Comparison of ENCODE assay signal across 6 cellular contexts in the genomic region with DNA sequence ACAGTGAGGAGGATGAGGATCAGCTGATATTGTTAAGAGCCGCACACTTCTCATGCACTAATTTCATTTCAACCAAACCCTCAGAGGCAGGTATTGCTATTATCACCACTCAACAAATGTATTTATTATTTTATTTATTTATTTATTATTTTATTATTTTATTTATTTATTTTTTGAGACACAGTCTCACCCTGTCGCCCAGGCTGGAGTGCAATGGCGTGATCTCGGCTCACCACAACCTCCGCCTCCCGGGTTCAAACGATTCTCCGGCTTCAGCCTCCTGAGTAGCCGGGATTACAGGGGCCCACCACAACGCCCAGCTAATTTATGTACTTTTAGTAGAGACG. TPM values are rescaled to one million over a fixed set of nuclear protein-coding genes. Genes with fewer than 3 reads are reported as not detected.
A peak's percentile ranks its signal among the peaks of the same experiment; 100 is the strongest.
DNase-seq lines count a peak whose midpoint lies in the region; ATAC-seq, FAIRE-seq and TF ChIP-seq lines count a peak whose summit lies in the region.
"Not testable (repeated sequence)": the region's sequence is repeated elsewhere in the genome, so short reads cannot be mapped to it uniquely, and the experiment has no call there.

No MANE protein-coding gene starts in this region.

- not testable (repeated sequence) for H3K36me3 Mint-ChIP-seq in nephron (ENCODE audit: low read depth)

- H3K9ac ChIP-seq in SK-N-MC (ENCODE audit: insufficient read length) (peak overlapping the region; percentile 48), K562 (ENCODE audit: insufficient read depth in 1 of 2, low read depth in 2 of 2, low read length in 2 of 2) (peak overlapping the region; percentile 39 to 41; a peak in 2 of 4 replicates)

- WGBS in K562 (ENCODE audit: insufficient coverage, low coverage, missing lambda C conversion rate) = 58% methylated on average over 11 of the region's 11 CpGs
- WGBS in heart left ventricle, 4 donors = 66 to 75% (median 67%) methylated on average over 11 of the region's 11 CpGs
- 38 to 43% methylated on average over 11 of the region's 11 CpGs for WGBS in tibial nerve, 2 donors

- FAIRE-seq in K562 (lab: Jason Lieb, UNC) = not testable (repeated sequence)

- not testable (repeated sequence) for DNase-seq in SK-N-MC (ENCODE audit: low read depth, low spot score); K562 (ENCODE audit: extremely low read depth in 1 of 4, low spot score in 3 of 4); heart left ventricle; tibial nerve (ENCODE audit: low spot score in 2 of 2)

- not testable (repeated sequence) for H3K27me3 Mint-ChIP-seq in nephron (ENCODE audit: low read depth)

- intact Hi-C loops in K562 (cut with micrococcal nuclease) = not testable (repeated sequence)
- intact Hi-C loops in heart left ventricle (cut with DNase I) = loop anchor here in 3 of 10 donors (5.0 kb wide), 3 partner anchors 35 to 75 kb away; no protein-coding TSS in a partner anchor

- CTCF ChIA-PET in K562 (lab: Yijun Ruan, JAX; ENCODE audit: low intra/inter-chr PET ratio) = not testable (repeated sequence)

- H3K27ac Mint-ChIP-seq in nephron = peak overlapping the region; percentile 63 to 93 (median 83)

- in situ Hi-C loops in K562 (cut with MboI) = not testable (repeated sequence)

- H3K4me1 Mint-ChIP-seq in nephron = peaks cover 37% of the 10 kb centered on the region

- not testable (repeated sequence) for H3K27ac ChIP-seq in SK-N-MC
- H3K27ac ChIP-seq in K562 (ENCODE audit: extremely low read depth, low read depth, low read length) (peak overlapping the region; percentile 71), heart left ventricle (peak overlapping the region in 11 of 12 donors; percentile 91 to 99 (median 96)), tibial nerve (peak overlapping the region; percentile 80 to 97 (median 93))

- ATAC-seq in GM18502 (IDR thresholded peaks at IDR 0.05; ENCODE audit: poor library complexity, unreplicated experiment) = peak; percentile 2
- ATAC-seq in K562, heart left ventricle: not testable (repeated sequence)

- not testable (repeated sequence) for TF ChIP-seq EP300 in K562 (IDR thresholded peaks at IDR 0.05; ENCODE audit: low read length); tibial nerve (IDR thresholded peaks at IDR 0.05)

- peaks cover 23% of the 10 kb centered on the region for H3K79me2 ChIP-seq in K562 (ENCODE audit: control insufficient read depth, insufficient read depth, low read length)

- peak overlapping the region; percentile 88 for H3K4me3 ChIP-seq in SK-N-MC
- peak overlapping the region; percentile 52; the same call in 1 of the 2 replicates for H3K4me3 ChIP-seq in K562
- peak overlapping the region; percentile 52 to 92 (median 71) for H3K4me3 ChIP-seq in heart left ventricle
- peak overlapping the region; percentile 46 to 77 (median 64) for H3K4me3 ChIP-seq in tibial nerve

- not testable (repeated sequence) for H3K9me3 ChIP-seq in SK-N-MC (ENCODE audit: low read depth, low read length); K562 (replicated peaks; ENCODE audit: control insufficient read depth, insufficient read depth, low read depth, low read length); heart left ventricle; tibial nerve

- H3K9me1 ChIP-seq in K562 (ENCODE audit: control insufficient read depth, insufficient read depth, low read length) = not testable (repeated sequence)

- not testable (repeated sequence) for H4K20me1 ChIP-seq in K562 (replicated peaks; ENCODE audit: control insufficient read depth, insufficient read depth, low read length)

- BruUV-seq in K562 (replicated peaks; lab: Mats Ljungman, UMichigan) = not testable (repeated sequence)

- TF ChIP-seq POLR2A in K562 (conservative IDR thresholded peaks at IDR 0.05); heart left ventricle (IDR thresholded peaks at IDR 0.05); tibial nerve (IDR thresholded peaks at IDR 0.05): not testable (repeated sequence)

- POLR2A ChIA-PET in K562 (lab: Yijun Ruan, JAX) = interaction anchor here (1.0 kb wide), 2 partner anchors 10 to 36 kb away, joined by 3 read pairs; no protein-coding TSS in a partner anchor

- peak overlapping the region; percentile 81 for H2AFZ ChIP-seq in K562 (ENCODE audit: low read depth, low read length)

- H3K4me2 ChIP-seq in K562 (ENCODE audit: insufficient read depth, low read length) = peak overlapping the region; percentile 79

- not testable (repeated sequence) for H3K9me3 Mint-ChIP-seq in nephron

- H3K27me3 ChIP-seq in K562 (ENCODE audit: control insufficient read depth in 2 of 2, insufficient read depth in 2 of 2, low read length in 2 of 2); heart left ventricle; tibial nerve: not testable (repeated sequence)

- TF ChIP-seq RAD21 in K562 (CRISPR knock-in tag; conservative IDR thresholded peaks at IDR 0.05 in 1 of 2, IDR thresholded peaks at IDR 0.05 in 1 of 2) = not testable (repeated sequence)

- H3K36me3 ChIP-seq in SK-N-MC (ENCODE audit: insufficient read depth, low read length); K562 (ENCODE audit: control insufficient read depth, insufficient read depth, low read length): not testable (repeated sequence)
- H3K36me3 ChIP-seq in heart left ventricle = peaks cover 0 to 34% (median 28%) of the 10 kb centered on the region in 9 donors
- H3K36me3 ChIP-seq in tibial nerve = peaks cover 0 to 24% (median 0%) of the 10 kb centered on the region in 3 donors

- not testable (repeated sequence) for TF ChIP-seq CTCF in K562 (IDR thresholded peaks at IDR 0.05 in 2 of 3, conservative IDR thresholded peaks at IDR 0.05 in 1 of 3; ENCODE audit: insufficient read depth in 2 of 3, low read depth in 1 of 3, low read length in 3 of 3); heart left ventricle (IDR thresholded peaks at IDR 0.05); nephron (IDR thresholded peaks at IDR 0.05; ENCODE audit: unreplicated experiment in 3 of 3); tibial nerve (IDR thresholded peaks at IDR 0.05)

- peak overlapping the region; percentile 76 to 91 (median 91) for H3K4me3 Mint-ChIP-seq in nephron

- H3K4me1 ChIP-seq in K562 (replicated peaks in 1 of 2; ENCODE audit: control insufficient read depth in 2 of 2, insufficient read depth in 2 of 2, low read length in 2 of 2) = peaks cover 9 to 70% of the 10 kb centered on the region in 2 experiments; a peak in 4 of 5 replicates
- H3K4me1 ChIP-seq in heart left ventricle = peaks cover 3 to 68% (median 39%) of the 10 kb centered on the region in 12 donors
- peaks cover 7 to 85% (median 45%) of the 10 kb centered on the region in 4 donors for H3K4me1 ChIP-seq in tibial nerve

RNA-seq across cellular contexts. Expression of gene LGALS1, which starts 2.2 kb away (rescaled TPM):
- total RNA-seq in K562 (2011; cell fraction: chromatin; rRNA removed; ENCODE audit: low replicate concordance) = 14.2 and 41.4 TPM in 2 replicates
- 152 and 183 TPM in 2 replicates for total RNA-seq in K562 (2011; cell fraction: nucleolus; rRNA removed)
- total RNA-seq in K562 (2011; cell fraction: nucleoplasm; rRNA removed) = 99.6 and 131 TPM in 2 replicates
- total RNA-seq in K562 (2014; rRNA removed) (373 and 487 TPM in 2 replicates), K562 (2014; rRNA removed; fragmentation: Illumina TruSeq; extraction: Trizol) (94.3 and 160 TPM in 2 replicates), K562 (2015; rRNA removed; fragmentation: Illumina TruSeq; extraction: Trizol) (455 and 466 TPM in 2 replicates), K562 (2021) (330 and 373 TPM in 2 replicates), heart left ventricle (1,000 to 10,000 TPM in 3 of 9 donors, 100 to 1,000 TPM in 6; 722 to 2,034 (median 903) TPM), tibial nerve (1,000 to 10,000 TPM; 1,362 to 3,592 (median 2,463) TPM)
- polyA plus RNA-seq in K562 (2011; rRNA removed) (800 and 995 TPM in 2 replicates), K562 (2014; fragmentation: Illumina TruSeq; extraction: Trizol) (189 and 298 TPM in 2 replicates), K562 (2014; fragmentation: Nextera tagmentation; extraction: Ambion mirVana) (100 to 1,000 TPM; 240 to 301 TPM), K562 (2014; rRNA removed) (474 and 680 TPM in 2 replicates), heart left ventricle (1,000 to 10,000 TPM; 1,230 to 2,204 TPM)
- polyA plus RNA-seq in K562 (2011; cell fraction: cytosol; rRNA removed) = 1,618 and 2,500 TPM in 2 replicates
- polyA plus RNA-seq in K562 (2011; cell fraction: nucleus; rRNA removed) = 492 and 635 TPM in 2 replicates
- 1,292 and 1,616 TPM in 2 replicates for polyA plus RNA-seq in K562 (2012)
- 187 and 354 TPM in 2 replicates for polyA minus RNA-seq in K562 (2011; rRNA and poly(A)+ RNA removed)
- 194 and 200 TPM in 2 replicates for polyA minus RNA-seq in K562 (2011; cell fraction: cytosol; rRNA and poly(A)+ RNA removed)
- polyA minus RNA-seq in K562 (2011; cell fraction: nucleus; rRNA and poly(A)+ RNA removed) = 64.1 and 86.9 TPM in 2 replicates

RNA-seq across cellular contexts. Expression of gene NOL12, which starts 8.5 kb away (rescaled TPM):
- 24.1 and 61.4 TPM in 2 replicates for total RNA-seq in K562 (2011; cell fraction: chromatin; rRNA removed; ENCODE audit: low replicate concordance)
- 43.3 and 44.0 TPM in 2 replicates for total RNA-seq in K562 (2011; cell fraction: nucleolus; rRNA removed)
- 30.8 and 31.2 TPM in 2 replicates for total RNA-seq in K562 (2011; cell fraction: nucleoplasm; rRNA removed)
- total RNA-seq in K562 (2014; rRNA removed) (40.9 and 42.2 TPM in 2 replicates), K562 (2014; rRNA removed; fragmentation: Illumina TruSeq; extraction: Trizol) (8.4 and 13.9 TPM in 2 replicates), K562 (2015; rRNA removed; fragmentation: Illumina TruSeq; extraction: Trizol) (29.1 and 33.7 TPM in 2 replicates), K562 (2021) (26.8 and 28.5 TPM in 2 replicates), heart left ventricle (10 to 100 TPM in 8 of 9 donors, 1 to 10 TPM in 1; 8.0 to 16.3 (median 13.8) TPM), tibial nerve (10 to 100 TPM; 24.1 to 39.5 (median 31.2) TPM)
- polyA plus RNA-seq in K562 (2011; rRNA removed) (17.2 and 19.8 TPM in 2 replicates), K562 (2014; fragmentation: Illumina TruSeq; extraction: Trizol) (33.6 and 34.3 TPM in 2 replicates), K562 (2014; fragmentation: Nextera tagmentation; extraction: Ambion mirVana) (10 to 100 TPM in 1 of 2 experiments, 1 to 10 TPM in 1; 2.8 to 10.5 TPM), K562 (2014; rRNA removed) (40.8 and 41.4 TPM in 2 replicates), heart left ventricle (10 to 100 TPM; 16.8 to 29.2 TPM)
- 19.6 and 24.7 TPM in 2 replicates for polyA plus RNA-seq in K562 (2011; cell fraction: cytosol; rRNA removed)
- 38.3 and 48.3 TPM in 2 replicates for polyA plus RNA-seq in K562 (2011; cell fraction: nucleus; rRNA removed)
- polyA plus RNA-seq in K562 (2012) = 25.1 and 27.1 TPM in 2 replicates
- 7.3 and 8.8 TPM in 2 replicates for polyA minus RNA-seq in K562 (2011; rRNA and poly(A)+ RNA removed)
- polyA minus RNA-seq in K562 (2011; cell fraction: cytosol; rRNA and poly(A)+ RNA removed) = 8.7 and 12.7 TPM in 2 replicates
- 7.2 and 10.0 TPM in 2 replicates for polyA minus RNA-seq in K562 (2011; cell fraction: nucleus; rRNA and poly(A)+ RNA removed)

RNA-seq across cellular contexts. Expression of gene PDXP, which starts 19.1 kb away (rescaled TPM):
- total RNA-seq in K562 (2011; cell fraction: chromatin; rRNA removed; ENCODE audit: low replicate concordance) = 8.1 and 23.1 TPM in 2 replicates
- 20.8 and 21.3 TPM in 2 replicates for total RNA-seq in K562 (2011; cell fraction: nucleolus; rRNA removed)
- total RNA-seq in K562 (2011; cell fraction: nucleoplasm; rRNA removed) = 19.4 and 21.3 TPM in 2 replicates
- total RNA-seq in K562 (2014; rRNA removed) (38.8 and 55.8 TPM in 2 replicates), K562 (2014; rRNA removed; fragmentation: Illumina TruSeq; extraction: Trizol) (27.6 and 29.0 TPM in 2 replicates), K562 (2015; rRNA removed; fragmentation: Illumina TruSeq; extraction: Trizol) (30.9 and 32.5 TPM in 2 replicates), K562 (2021) (47.5 and 50.0 TPM in 2 replicates), heart left ventricle (10 to 100 TPM; 15.2 to 33.1 (median 25.9) TPM), tibial nerve (10 to 100 TPM; 14.7 to 19.7 (median 16.2) TPM)
- polyA plus RNA-seq in K562 (2011; rRNA removed) (42.8 and 51.4 TPM in 2 replicates), K562 (2014; fragmentation: Illumina TruSeq; extraction: Trizol) (54.2 and 62.3 TPM in 2 replicates), K562 (2014; fragmentation: Nextera tagmentation; extraction: Ambion mirVana) (10 to 100 TPM in 1 of 2 experiments, 1 to 10 TPM in 1; 7.9 to 11.8 TPM), K562 (2014; rRNA removed) (45.7 and 47.8 TPM in 2 replicates), heart left ventricle (10 to 100 TPM; 12.8 to 36.4 TPM)
- polyA plus RNA-seq in K562 (2011; cell fraction: cytosol; rRNA removed) = 73.7 and 106 TPM in 2 replicates
- polyA plus RNA-seq in K562 (2011; cell fraction: nucleus; rRNA removed) = 34.8 and 35.2 TPM in 2 replicates
- polyA plus RNA-seq in K562 (2012) = 25.7 and 42.5 TPM in 2 replicates
- 21.5 and 27.1 TPM in 2 replicates for polyA minus RNA-seq in K562 (2011; rRNA and poly(A)+ RNA removed)
- polyA minus RNA-seq in K562 (2011; cell fraction: cytosol; rRNA and poly(A)+ RNA removed) = 30.1 and 30.4 TPM in 2 replicates
- polyA minus RNA-seq in K562 (2011; cell fraction: nucleus; rRNA and poly(A)+ RNA removed) = 8.6 and 12.3 TPM in 2 replicates

RNA-seq across cellular contexts. Expression of gene TRIOBP, which starts 19.2 kb away (rescaled TPM):
- 9.1 and 30.1 TPM in 2 replicates for total RNA-seq in K562 (2011; cell fraction: chromatin; rRNA removed; ENCODE audit: low replicate concordance)
- 16.3 and 16.6 TPM in 2 replicates for total RNA-seq in K562 (2011; cell fraction: nucleolus; rRNA removed)
- total RNA-seq in K562 (2011; cell fraction: nucleoplasm; rRNA removed) = 9.3 and 13.8 TPM in 2 replicates
- total RNA-seq in K562 (2014; rRNA removed) (9.4 and 11.9 TPM in 2 replicates), K562 (2014; rRNA removed; fragmentation: Illumina TruSeq; extraction: Trizol) (2.9 and 3.3 TPM in 2 replicates), K562 (2015; rRNA removed; fragmentation: Illumina TruSeq; extraction: Trizol) (4.0 and 4.6 TPM in 2 replicates), K562 (2021) (9.9 and 11.0 TPM in 2 replicates), heart left ventricle (100 to 1,000 TPM in 4 of 9 donors, 10 to 100 TPM in 5; 67.9 to 147 (median 94.7) TPM), tibial nerve (100 to 1,000 TPM; 140 to 160 (median 151) TPM)
- polyA plus RNA-seq in K562 (2011; rRNA removed) (6.7 and 9.9 TPM in 2 replicates), K562 (2014; fragmentation: Illumina TruSeq; extraction: Trizol) (5.5 and 6.6 TPM in 2 replicates), K562 (2014; fragmentation: Nextera tagmentation; extraction: Ambion mirVana) (under 1 TPM; 0.24 TPM), K562 (2014; rRNA removed) (13.2 and 13.8 TPM in 2 replicates), heart left ventricle (100 to 1,000 TPM in 1 of 2 donors, 10 to 100 TPM in 1; 54.9 to 119 TPM)
- polyA plus RNA-seq in K562 (2011; cell fraction: cytosol; rRNA removed) = 6.9 and 10.9 TPM in 2 replicates
- 18.4 and 22.5 TPM in 2 replicates for polyA plus RNA-seq in K562 (2011; cell fraction: nucleus; rRNA removed)
- polyA plus RNA-seq in K562 (2012) = 6.7 and 16.8 TPM in 2 replicates
- polyA minus RNA-seq in K562 (2011; rRNA and poly(A)+ RNA removed) = 7.9 and 10.8 TPM in 2 replicates
- polyA minus RNA-seq in K562 (2011; cell fraction: cytosol; rRNA and poly(A)+ RNA removed) = 3.1 and 3.9 TPM in 2 replicates
- polyA minus RNA-seq in K562 (2011; cell fraction: nucleus; rRNA and poly(A)+ RNA removed) = 5.8 and 8.2 TPM in 2 replicates

RNA-seq across cellular contexts. Expression of gene SH3BP1, which starts 38.1 kb away (rescaled TPM):
- 27.4 and 84.8 TPM in 2 replicates for total RNA-seq in K562 (2011; cell fraction: chromatin; rRNA removed; ENCODE audit: low replicate concordance)
- 40.0 and 41.0 TPM in 2 replicates for total RNA-seq in K562 (2011; cell fraction: nucleolus; rRNA removed)
- 21.5 and 25.7 TPM in 2 replicates for total RNA-seq in K562 (2011; cell fraction: nucleoplasm; rRNA removed)
- 18.6 and 21.2 TPM in 2 replicates for total RNA-seq in K562 (2014; rRNA removed)
- 7.4 and 9.7 TPM in 2 replicates for total RNA-seq in K562 (2014; rRNA removed; fragmentation: Illumina TruSeq; extraction: Trizol)
- total RNA-seq in K562 (2015; rRNA removed; fragmentation: Illumina TruSeq; extraction: Trizol) = 9.3 and 9.4 TPM in 2 replicates
- total RNA-seq in K562 (2021) = 29.9 and 36.2 TPM in 2 replicates
- polyA plus RNA-seq in K562 (2011; rRNA removed) = 11.5 and 14.9 TPM in 2 replicates
- polyA plus RNA-seq in K562 (2011; cell fraction: cytosol; rRNA removed) = 10.1 and 21.2 TPM in 2 replicates
- polyA plus RNA-seq in K562 (2011; cell fraction: nucleus; rRNA removed) = 23.7 and 33.6 TPM in 2 replicates
- 34.0 and 58.5 TPM in 2 replicates for polyA plus RNA-seq in K562 (2012)
- polyA plus RNA-seq in K562 (2014; fragmentation: Illumina TruSeq; extraction: Trizol) = 32.1 and 36.0 TPM in 2 replicates
- polyA plus RNA-seq in K562 (2014; fragmentation: Nextera tagmentation; extraction: Ambion mirVana) = under 1 TPM; 0.10 to 0.17 TPM
- 8.7 and 10.4 TPM in 2 replicates for polyA plus RNA-seq in K562 (2014; rRNA removed)
- 16.7 and 17.5 TPM in 2 replicates for polyA minus RNA-seq in K562 (2011; rRNA and poly(A)+ RNA removed)
- polyA minus RNA-seq in K562 (2011; cell fraction: cytosol; rRNA and poly(A)+ RNA removed) = 12.7 and 19.9 TPM in 2 replicates
- polyA minus RNA-seq in K562 (2011; cell fraction: nucleus; rRNA and poly(A)+ RNA removed) = 13.7 and 15.5 TPM in 2 replicates
- 10 to 100 TPM in 1 of 9 donors, 1 to 10 TPM in 6, under 1 TPM in 2; 0.44 to 19.7 (median 2.0) TPM for total RNA-seq in heart left ventricle
- 1 to 10 TPM in 1 of 2 donors, under 1 TPM in 1; 1.00 to 2.2 TPM for polyA plus RNA-seq in heart left ventricle
- 10 to 100 TPM in 2 of 4 donors, 1 to 10 TPM in 2; 7.5 to 19.8 (median 13.9) TPM for total RNA-seq in tibial nerve
